In genomic region chr12:53696285-53696654, GRCh38 we compare ENCODE assay signal across 8 cellular contexts.
DNase-seq lines count a peak whose midpoint lies in the region; ATAC-seq and TF ChIP-seq lines count a peak whose summit lies in the region.

No MANE protein-coding gene starts in this region.

- peak; percentile 62 for DNase-seq in COLO668 (lab: John Stamatoyannopoulos, UW; ENCODE audit: unreplicated experiment)
- peak; percentile 92 for DNase-seq in NCI-H748 treated with DMSO at 0.1 percent for 48 hours (lab: John Stamatoyannopoulos, UW)
- DNase-seq in choroid plexus epithelial cell (ENCODE audit: low read depth): peak; percentile 96
- peak; percentile 92 for DNase-seq in inferior parietal cortex (ENCODE audit: extremely low spot score)
- DNase-seq in stimulated activated CD4-positive, alpha-beta T cell treated with anti-CD3 and anti-CD28 coated beads, Interleukin-4, amount 100 ng/mL, for 4 hours: no peak
- no peak for DNase-seq in GOT3 (lab: John Stamatoyannopoulos, UW)

- TF ChIP-seq CTCF in choroid plexus epithelial cell (conservative IDR thresholded peaks at IDR 0.05; ENCODE audit: low read depth, low read length): no peak

- H3K4me3 ChIP-seq in choroid plexus epithelial cell (ENCODE audit: low read depth, low read length): peak overlapping the region; percentile 34
- H3K4me3 ChIP-seq in skin epidermis: peak overlapping the region in 4 of 7 experiments; percentile 8 to 31 (median 24)

- H3K27ac ChIP-seq in skin epidermis: peak overlapping the region in 9 of 21 experiments; percentile 1 to 71 (median 25)

- peak; percentile 67 for ATAC-seq in HG02610 (IDR thresholded peaks at IDR 0.05; ENCODE audit: unreplicated experiment)

Comparison
In these comparisons a context has a peak if more than half of its experiments do, and no peak if none do; other contexts are left out.
1. DNase-seq: peak in COLO668 (single experiment), NCI-H748 treated with DMSO at 0.1 percent for 48 hours (single experiment), choroid plexus epithelial cell (single experiment) and inferior parietal cortex (single experiment); none in stimulated activated CD4-positive, alpha-beta T cell treated with anti-CD3 and anti-CD28 coated beads, Interleukin-4, amount 100 ng/mL, for 4 hours (0 of 2) and GOT3 (single experiment).